Comparison of ENCODE assay signal across 19 cellular contexts in the genomic region with DNA sequence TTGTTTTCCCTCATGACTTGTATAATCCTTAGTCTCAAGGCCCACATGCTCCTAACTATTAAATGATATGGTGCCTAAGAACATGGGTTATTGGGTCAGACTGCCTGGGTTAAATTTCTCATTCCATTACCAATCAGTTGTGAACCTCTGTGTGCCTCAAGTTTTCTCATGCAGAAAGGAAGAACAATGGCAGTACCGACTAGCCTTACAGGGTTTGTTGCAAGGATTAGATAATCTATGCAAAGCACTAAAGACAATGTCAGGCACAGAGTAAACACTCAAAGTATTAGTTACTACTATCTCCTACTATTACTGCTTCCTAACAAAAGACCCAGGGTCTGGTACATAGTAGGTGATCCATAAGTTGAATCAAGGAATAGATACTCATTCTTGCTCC. TPM values are rescaled to one million over a fixed set of nuclear protein-coding genes. Genes with fewer than 3 reads are reported as not detected.
DNase-seq lines count a peak whose midpoint lies in the region; ATAC-seq, FAIRE-seq and TF ChIP-seq lines count a peak whose summit lies in the region.
"Had no signal": no experiment of that assay in that cellular context is flagged by ENCODE, and none has a peak within 500 bp of the region (broad histone marks: within the 10 kb centered on the region; RNA-seq: fewer than 3 reads in every experiment).

No MANE protein-coding gene starts in this region.

- CTCF ChIA-PET in activated naive CD4-positive, alpha-beta T cell treated with anti-CD3 and anti-CD28 coated beads, Interleukin-2, amount 10 ng/mL, durations not matched to agents 7 days and 5 days (lab: Charles Lee): interaction anchor here (1.1 to 1.4 kb wide), 2 partner anchors 9 to 15 kb away, joined by 3 to 4 read pairs; no protein-coding TSS in a partner anchor
- CTCF ChIA-PET in Panc1 (lab: Charles Lee): no interaction called here

- no TSS peak for BruUV-seq in Panc1 (replicated peaks; lab: Mats Ljungman, UMichigan)

- H3K36me3 ChIP-seq in Panc1 (ENCODE audit: control insufficient read depth, insufficient read depth, low read length) (peaks cover 29% of the 10 kb centered on the region), kidney (ENCODE audit: control insufficient read depth in 1 of 2, insufficient read depth in 2 of 2, low read length in 2 of 2) (peaks cover 14 to 16% of the 10 kb centered on the region in 2 donors)

- POLR2A ChIA-PET in Panc1 (lab: Charles Lee): no interaction called here

- no peaks in the 10 kb centered on the region for H3K27me3 Mint-ChIP-seq in activated naive CD4-positive, alpha-beta T cell treated with anti-CD3 and anti-CD28 coated beads, Interleukin-2, amount 10 ng/mL, durations not matched to agents 7 days and 5 days
- H3K27me3 Mint-ChIP-seq in chondrocyte (ENCODE audit: low read depth): no peaks in the 10 kb centered on the region
- H3K27me3 Mint-ChIP-seq: CD4-positive, alpha-beta memory T cell had no signal

- FAIRE-seq in kidney (lab: Jason Lieb, UNC): no peak
- FAIRE-seq: D721Med, G401.6, H1, RCC 7860 had no signal

- H3K27ac Mint-ChIP-seq in activated naive CD4-positive, alpha-beta T cell treated with anti-CD3 and anti-CD28 coated beads, Interleukin-2, amount 10 ng/mL, durations not matched to agents 7 days and 5 days: peak overlapping the region; percentile 11
- H3K27ac Mint-ChIP-seq in chondrocyte (ENCODE audit: unreplicated experiment): no peak overlapping the region
- H3K27ac Mint-ChIP-seq: HFFc6 had no signal

- no peak for DNase-seq in activated naive CD4-positive, alpha-beta T cell treated with anti-CD3 and anti-CD28 coated beads, Interleukin-2, amount 10 ng/mL, durations not matched to agents 7 days and 5 days
- DNase-seq in activated naive CD4-positive, alpha-beta T cell (lab: John Stamatoyannopoulos, UW): no peak
- no peak for DNase-seq in Panc1 (ENCODE audit: low read depth, low spot score)
- DNase-seq in chondrocyte (ENCODE audit: low spot score): no peak
- no peak for DNase-seq in COLO829 (ENCODE audit: low spot score)
- DNase-seq in OCI-M2 (lab: John Stamatoyannopoulos, UW; ENCODE audit: unreplicated experiment): no peak
- DNase-seq in kidney: no peak
- DNase-seq: CD4-positive, alpha-beta memory T cell; DMS79 treated with DMSO at 0.1 percent for 48 hours; HFFc6; Karpas-422; NCI-H187 treated with DMSO at 0.1 percent for 48 hours; NCI-H446; NCI-H748 treated with DMSO at 0.1 percent for 48 hours; SHP77 had no signal

- ATAC-seq in Panc1: no peak

- peaks cover 64% of the 10 kb centered on the region for H3K36me3 Mint-ChIP-seq in activated naive CD4-positive, alpha-beta T cell treated with anti-CD3 and anti-CD28 coated beads, Interleukin-2, amount 10 ng/mL, durations not matched to agents 7 days and 5 days
- H3K36me3 Mint-ChIP-seq in chondrocyte (ENCODE audit: low read depth): peaks cover 41% of the 10 kb centered on the region

- intact Hi-C loops in Panc1 (cut with micrococcal nuclease; ENCODE audit: unreplicated experiment): no loop called here
- intact Hi-C loops in kidney (cut with DNase I): no loop called here

- peaks cover 14% of the 10 kb centered on the region for H3K9me3 Mint-ChIP-seq in activated naive CD4-positive, alpha-beta T cell treated with anti-CD3 and anti-CD28 coated beads, Interleukin-2, amount 10 ng/mL, durations not matched to agents 7 days and 5 days
- peaks cover 18% of the 10 kb centered on the region for H3K9me3 Mint-ChIP-seq in chondrocyte (ENCODE audit: low read depth)

- 0 out of 2 replicates have a peak, but pooled peaks have one; percentile 2 for TF ChIP-seq CTCF in Panc1 (IDR thresholded peaks at IDR 0.05)
- TF ChIP-seq CTCF in chondrocyte (IDR thresholded peaks at IDR 0.05): peak; percentile 14
- TF ChIP-seq CTCF in kidney (IDR thresholded peaks at IDR 0.05; ENCODE audit: borderline replicate concordance, extremely low read depth, insufficient read depth): no peak

- H3K9me3 ChIP-seq in Panc1 (ENCODE audit: control insufficient read depth, insufficient read depth, low read depth, low read length) (peaks cover 16% of the 10 kb centered on the region), kidney (ENCODE audit: control insufficient read depth in 1 of 2, low read length in 2 of 2) (peaks cover 2 to 7% of the 10 kb centered on the region in 2 donors)

- H3K9ac ChIP-seq in kidney (ENCODE audit: low read length in 2 of 2): no peak overlapping the region

- peaks cover 29% of the 10 kb centered on the region for H3K4me1 Mint-ChIP-seq in activated naive CD4-positive, alpha-beta T cell treated with anti-CD3 and anti-CD28 coated beads, Interleukin-2, amount 10 ng/mL, durations not matched to agents 7 days and 5 days
- no peaks in the 10 kb centered on the region for H3K4me1 Mint-ChIP-seq in chondrocyte (ENCODE audit: low read depth)

- in situ Hi-C loops in Panc1 (cut with HindIII; ENCODE audit: low pct_unique_long_range_greater_than_20kb, low sequenced_read_pairs): no loop called here

- H3K4me3 ChIP-seq in Panc1 (ENCODE audit: low read depth in 2 of 2, low read length in 2 of 2): no peak overlapping the region
- H3K4me3 ChIP-seq in kidney (ENCODE audit: low read length in 2 of 2): no peak overlapping the region

- no peaks in the 10 kb centered on the region for H3K4me1 ChIP-seq in Panc1 (ENCODE audit: control insufficient read depth, insufficient read depth, low read length)
- peaks cover 0 to 5% of the 10 kb centered on the region in 2 donors for H3K4me1 ChIP-seq in kidney (ENCODE audit: control insufficient read depth in 1 of 2, insufficient read depth in 1 of 2, low read depth in 1 of 2, low read length in 2 of 2)

- no peak overlapping the region for H3K4me3 Mint-ChIP-seq in activated naive CD4-positive, alpha-beta T cell treated with anti-CD3 and anti-CD28 coated beads, Interleukin-2, amount 10 ng/mL, durations not matched to agents 7 days and 5 days
- H3K4me3 Mint-ChIP-seq in chondrocyte (ENCODE audit: unreplicated experiment): no peak overlapping the region
- H3K4me3 Mint-ChIP-seq: CD4-positive, alpha-beta memory T cell; HFFc6 had no signal

- H3K27ac ChIP-seq in Panc1 (ENCODE audit: low read length): no peak overlapping the region
- no peak overlapping the region for H3K27ac ChIP-seq in kidney (ENCODE audit: low read depth in 2 of 2, low read length in 2 of 2)

- no peaks in the 10 kb centered on the region for H3K27me3 ChIP-seq in Panc1 (ENCODE audit: control insufficient read depth, insufficient read depth, low read length)

RNA-seq across cellular contexts. Expression of gene ADPGK, which starts 12.2 kb away (rescaled TPM):
- 63.1 TPM for total RNA-seq in Panc1 (2021; ENCODE audit: unreplicated experiment)
- 31.0 TPM for polyA plus RNA-seq in Panc1 (2012; ENCODE audit: insufficient read length)
- total RNA-seq in chondrocyte: 33.0 to 56.9 TPM (median 34.7 TPM) in 3 replicates
- total RNA-seq in kidney: 42.5 TPM
- 23.9 TPM for polyA plus RNA-seq in kidney (ENCODE audit: insufficient read depth, low read depth, low replicate concordance)
